ENCODE assay signal across 1 cellular context in genomic region chr6:56938634-56939294, GRCh38.
TF ChIP-seq lines count a peak whose summit lies in the region.

No MANE protein-coding gene starts in this region.

TF ChIP-seq in K562, 482 proteins besides CTCF, POLR2A, EP300 and RAD21 (continued from another document):
- TF ChIP-seq, protein P1, sequence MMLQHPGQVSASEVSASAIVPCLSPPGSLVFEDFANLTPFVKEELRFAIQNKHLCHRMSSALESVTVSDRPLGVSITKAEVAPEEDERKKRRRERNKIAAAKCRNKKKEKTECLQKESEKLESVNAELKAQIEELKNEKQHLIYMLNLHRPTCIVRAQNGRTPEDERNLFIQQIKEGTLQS (IDR thresholded peaks at IDR 0.05), result 0 out of 2 replicates have a peak, but pooled peaks have one; percentile 27
- TF ChIP-seq, protein P1 (CRISPR knock-in tag; conservative IDR thresholded peaks at IDR 0.05), result no peak
- TF ChIP-seq ZNF41 (CRISPR knock-in tag; conservative IDR thresholded peaks at IDR 0.05) (no peak), HMBOX1 (IDR thresholded peaks at IDR 0.05) (peak; percentile 28; the same call in 1 of the 2 replicates)
